In the genomic region with DNA sequence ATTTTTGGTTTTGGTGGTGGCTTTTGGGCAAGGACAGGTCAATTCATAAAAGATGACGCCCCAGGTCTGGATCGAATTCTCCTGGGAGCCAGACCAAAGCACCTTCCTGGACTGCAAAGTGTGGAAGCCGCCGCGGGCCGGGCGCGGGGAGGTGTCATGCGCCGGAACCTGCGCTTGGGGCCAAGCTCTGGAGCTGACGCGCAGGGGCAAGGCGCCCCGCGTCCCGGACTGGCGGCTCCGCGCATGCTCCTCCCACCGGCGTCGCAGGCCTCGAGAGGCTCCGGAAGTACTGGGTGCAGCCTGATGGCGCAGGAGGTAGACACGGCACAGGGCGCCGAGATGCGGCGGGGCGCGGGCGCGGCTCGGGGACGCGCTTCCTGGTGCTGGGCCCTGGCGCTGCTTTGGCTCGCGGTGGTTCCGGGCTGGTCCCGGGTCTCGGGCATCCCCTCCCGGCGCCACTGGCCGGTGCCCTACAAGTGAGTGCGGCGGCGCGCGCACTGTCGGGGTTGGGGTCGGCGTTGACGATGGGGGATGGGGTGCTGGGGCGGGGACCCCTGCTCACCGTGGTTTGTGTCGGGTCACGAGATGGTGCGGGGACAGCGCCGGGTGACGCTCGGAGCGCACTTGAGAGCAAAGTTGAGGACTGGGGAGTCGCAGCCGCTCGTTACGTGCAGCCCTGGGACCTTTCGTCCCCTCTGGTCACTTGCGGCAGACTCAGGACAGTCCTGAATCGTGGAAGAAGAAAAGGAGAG, we compare ENCODE assay signal across 1 cellular context.
A peak's percentile ranks its signal among the peaks of the same experiment; 100 is the strongest.
TF ChIP-seq lines count a peak whose summit lies in the region.

A gene (plus strand): TSS at position 286 of the 752 bp plus-strand sequence. CDS start 18 bp downstream, at position 304.

TF ChIP-seq in HepG2, 621 proteins besides CTCF, POLR2A, EP300 and RAD21 (continued from another document):
- TF ChIP-seq, protein P1, sequence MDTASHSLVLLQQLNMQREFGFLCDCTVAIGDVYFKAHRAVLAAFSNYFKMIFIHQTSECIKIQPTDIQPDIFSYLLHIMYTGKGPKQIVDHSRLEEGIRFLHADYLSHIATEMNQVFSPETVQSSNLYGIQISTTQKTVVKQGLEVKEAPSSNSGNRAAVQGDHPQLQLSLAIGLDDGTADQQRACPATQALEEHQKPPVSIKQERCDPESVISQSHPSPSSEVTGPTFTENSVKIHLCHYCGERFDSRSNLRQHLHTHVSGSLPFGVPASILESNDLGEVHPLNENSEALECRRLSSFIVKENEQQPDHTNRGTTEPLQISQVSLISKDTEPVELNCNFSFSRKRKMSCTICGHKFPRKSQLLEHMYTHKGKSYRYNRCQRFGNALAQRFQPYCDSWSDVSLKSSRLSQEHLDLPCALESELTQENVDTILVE (CRISPR knock-in tag; IDR thresholded peaks at IDR 0.05) = 0 out of 2 replicates have a peak, but pooled peaks have one; percentile 26
- TF ChIP-seq ZNF7 (CRISPR knock-in tag; IDR thresholded peaks at IDR 0.05) (no peak), ASH2L (IDR thresholded peaks at IDR 0.05; ENCODE audit: insufficient read length, low read depth, low read length) (peak; percentile 89), ZFP1 (CRISPR knock-in tag; IDR thresholded peaks at IDR 0.05) (no peak; the same call in 1 of the 2 replicates), POLR2AphosphoS2 (IDR thresholded peaks at IDR 0.05; ENCODE audit: low read depth, low read length) (peak; percentile 56; the same call in 1 of the 2 replicates), EEA1 (CRISPR knock-in tag; IDR thresholded peaks at IDR 0.05; ENCODE audit: borderline replicate concordance) (no peak), THYN1 (CRISPR knock-in tag; IDR thresholded peaks at IDR 0.05; ENCODE audit: borderline replicate concordance, low read depth) (no peak), ZNF484 (CRISPR knock-in tag; IDR thresholded peaks at IDR 0.05; ENCODE audit: borderline replicate concordance, low read depth) (no peak), ZKSCAN8 (CRISPR knock-in tag; IDR thresholded peaks at IDR 0.05; ENCODE audit: borderline replicate concordance) (no peak), ZNF678 (CRISPR knock-in tag; IDR thresholded peaks at IDR 0.05) (no peak), CREB1 (IDR thresholded peaks at IDR 0.05) (peak; percentile 91), CREB1 (CRISPR knock-in tag; IDR thresholded peaks at IDR 0.05) (no peak), ZNF713 (CRISPR knock-in tag; IDR thresholded peaks at IDR 0.05) (no peak), SP2 (CRISPR knock-in tag; IDR thresholded peaks at IDR 0.05) (peak; percentile 50), MTA1 (CRISPR knock-in tag; IDR thresholded peaks at IDR 0.05; ENCODE audit: borderline replicate concordance) (peak; percentile 59; the same call in 1 of the 2 replicates), MAF1 (CRISPR knock-in tag; IDR thresholded peaks at IDR 0.05; ENCODE audit: borderline replicate concordance) (peak; percentile 41; the same call in 1 of the 2 replicates), ZNF232 (CRISPR knock-in tag; IDR thresholded peaks at IDR 0.05; ENCODE audit: borderline replicate concordance) (peak; percentile 80; the same call in 1 of the 2 replicates), ZNF430 (CRISPR knock-in tag; IDR thresholded peaks at IDR 0.05) (peak; percentile 76; the same call in 1 of the 2 replicates), NONO (IDR thresholded peaks at IDR 0.05) (no peak), NONO (CRISPR knock-in tag; conservative IDR thresholded peaks at IDR 0.05) (peak; percentile 85), NR3C1 (CRISPR knock-in tag; IDR thresholded peaks at IDR 0.05) (no peak), DNMT3B (CRISPR knock-in tag; conservative IDR thresholded peaks at IDR 0.05) (0 out of 2 replicates have a peak, but pooled peaks have one; percentile 40), HDAC6 (IDR thresholded peaks at IDR 0.05; ENCODE audit: low read depth, low read length) (no peak), ZNF460 (CRISPR knock-in tag; IDR thresholded peaks at IDR 0.05; ENCODE audit: borderline replicate concordance) (peak; percentile 11; the same call in 1 of the 2 replicates), KLF15 (CRISPR knock-in tag; IDR thresholded peaks at IDR 0.05; ENCODE audit: borderline replicate concordance) (peak; percentile 58; the same call in 1 of the 2 replicates), ZNF30 (CRISPR knock-in tag; IDR thresholded peaks at IDR 0.05) (no peak), CAMTA2 (CRISPR knock-in tag; IDR thresholded peaks at IDR 0.05; ENCODE audit: borderline replicate concordance) (no peak)
- TF ChIP-seq, protein P2, sequence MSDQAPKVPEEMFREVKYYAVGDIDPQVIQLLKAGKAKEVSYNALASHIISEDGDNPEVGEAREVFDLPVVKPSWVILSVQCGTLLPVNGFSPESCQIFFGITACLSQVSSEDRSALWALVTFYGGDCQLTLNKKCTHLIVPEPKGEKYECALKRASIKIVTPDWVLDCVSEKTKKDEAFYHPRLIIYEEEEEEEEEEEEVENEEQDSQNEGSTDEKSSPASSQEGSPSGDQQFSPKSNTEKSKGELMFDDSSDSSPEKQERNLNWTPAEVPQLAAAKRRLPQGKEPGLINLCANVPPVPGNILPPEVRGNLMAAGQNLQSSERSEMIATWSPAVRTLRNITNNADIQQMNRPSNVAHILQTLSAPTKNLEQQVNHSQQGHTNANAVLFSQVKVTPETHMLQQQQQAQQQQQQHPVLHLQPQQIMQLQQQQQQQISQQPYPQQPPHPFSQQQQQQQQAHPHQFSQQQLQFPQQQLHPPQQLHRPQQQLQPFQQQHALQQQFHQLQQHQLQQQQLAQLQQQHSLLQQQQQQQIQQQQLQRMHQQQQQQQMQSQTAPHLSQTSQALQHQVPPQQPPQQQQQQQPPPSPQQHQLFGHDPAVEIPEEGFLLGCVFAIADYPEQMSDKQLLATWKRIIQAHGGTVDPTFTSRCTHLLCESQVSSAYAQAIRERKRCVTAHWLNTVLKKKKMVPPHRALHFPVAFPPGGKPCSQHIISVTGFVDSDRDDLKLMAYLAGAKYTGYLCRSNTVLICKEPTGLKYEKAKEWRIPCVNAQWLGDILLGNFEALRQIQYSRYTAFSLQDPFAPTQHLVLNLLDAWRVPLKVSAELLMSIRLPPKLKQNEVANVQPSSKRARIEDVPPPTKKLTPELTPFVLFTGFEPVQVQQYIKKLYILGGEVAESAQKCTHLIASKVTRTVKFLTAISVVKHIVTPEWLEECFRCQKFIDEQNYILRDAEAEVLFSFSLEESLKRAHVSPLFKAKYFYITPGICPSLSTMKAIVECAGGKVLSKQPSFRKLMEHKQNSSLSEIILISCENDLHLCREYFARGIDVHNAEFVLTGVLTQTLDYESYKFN (CRISPR knock-in tag; conservative IDR thresholded peaks at IDR 0.05) = peak; percentile 58
- TF ChIP-seq, protein P3, sequence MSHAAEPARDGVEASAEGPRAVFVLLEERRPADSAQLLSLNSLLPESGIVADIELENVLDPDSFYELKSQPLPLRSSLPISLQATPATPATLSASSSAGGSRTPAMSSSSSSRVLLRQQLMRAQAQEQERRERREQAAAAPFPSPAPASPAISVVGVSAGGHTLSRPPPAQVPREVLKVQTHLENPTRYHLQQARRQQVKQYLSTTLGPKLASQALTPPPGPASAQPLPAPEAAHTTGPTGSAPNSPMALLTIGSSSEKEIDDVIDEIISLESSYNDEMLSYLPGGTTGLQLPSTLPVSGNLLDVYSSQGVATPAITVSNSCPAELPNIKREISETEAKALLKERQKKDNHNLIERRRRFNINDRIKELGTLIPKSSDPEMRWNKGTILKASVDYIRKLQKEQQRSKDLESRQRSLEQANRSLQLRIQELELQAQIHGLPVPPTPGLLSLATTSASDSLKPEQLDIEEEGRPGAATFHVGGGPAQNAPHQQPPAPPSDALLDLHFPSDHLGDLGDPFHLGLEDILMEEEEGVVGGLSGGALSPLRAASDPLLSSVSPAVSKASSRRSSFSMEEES (CRISPR knock-in tag; IDR thresholded peaks at IDR 0.05) = peak; percentile 46; the same call in 1 of the 2 replicates
- TF ChIP-seq, protein P4, sequence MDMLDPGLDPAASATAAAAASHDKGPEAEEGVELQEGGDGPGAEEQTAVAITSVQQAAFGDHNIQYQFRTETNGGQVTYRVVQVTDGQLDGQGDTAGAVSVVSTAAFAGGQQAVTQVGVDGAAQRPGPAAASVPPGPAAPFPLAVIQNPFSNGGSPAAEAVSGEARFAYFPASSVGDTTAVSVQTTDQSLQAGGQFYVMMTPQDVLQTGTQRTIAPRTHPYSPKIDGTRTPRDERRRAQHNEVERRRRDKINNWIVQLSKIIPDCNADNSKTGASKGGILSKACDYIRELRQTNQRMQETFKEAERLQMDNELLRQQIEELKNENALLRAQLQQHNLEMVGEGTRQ (IDR thresholded peaks at IDR 0.05; ENCODE audit: low read depth, low read length) = no peak
- TF ChIP-seq, protein P4 (CRISPR knock-in tag; IDR thresholded peaks at IDR 0.05; ENCODE audit: borderline replicate concordance) = no peak
- TF ChIP-seq, protein P5, sequence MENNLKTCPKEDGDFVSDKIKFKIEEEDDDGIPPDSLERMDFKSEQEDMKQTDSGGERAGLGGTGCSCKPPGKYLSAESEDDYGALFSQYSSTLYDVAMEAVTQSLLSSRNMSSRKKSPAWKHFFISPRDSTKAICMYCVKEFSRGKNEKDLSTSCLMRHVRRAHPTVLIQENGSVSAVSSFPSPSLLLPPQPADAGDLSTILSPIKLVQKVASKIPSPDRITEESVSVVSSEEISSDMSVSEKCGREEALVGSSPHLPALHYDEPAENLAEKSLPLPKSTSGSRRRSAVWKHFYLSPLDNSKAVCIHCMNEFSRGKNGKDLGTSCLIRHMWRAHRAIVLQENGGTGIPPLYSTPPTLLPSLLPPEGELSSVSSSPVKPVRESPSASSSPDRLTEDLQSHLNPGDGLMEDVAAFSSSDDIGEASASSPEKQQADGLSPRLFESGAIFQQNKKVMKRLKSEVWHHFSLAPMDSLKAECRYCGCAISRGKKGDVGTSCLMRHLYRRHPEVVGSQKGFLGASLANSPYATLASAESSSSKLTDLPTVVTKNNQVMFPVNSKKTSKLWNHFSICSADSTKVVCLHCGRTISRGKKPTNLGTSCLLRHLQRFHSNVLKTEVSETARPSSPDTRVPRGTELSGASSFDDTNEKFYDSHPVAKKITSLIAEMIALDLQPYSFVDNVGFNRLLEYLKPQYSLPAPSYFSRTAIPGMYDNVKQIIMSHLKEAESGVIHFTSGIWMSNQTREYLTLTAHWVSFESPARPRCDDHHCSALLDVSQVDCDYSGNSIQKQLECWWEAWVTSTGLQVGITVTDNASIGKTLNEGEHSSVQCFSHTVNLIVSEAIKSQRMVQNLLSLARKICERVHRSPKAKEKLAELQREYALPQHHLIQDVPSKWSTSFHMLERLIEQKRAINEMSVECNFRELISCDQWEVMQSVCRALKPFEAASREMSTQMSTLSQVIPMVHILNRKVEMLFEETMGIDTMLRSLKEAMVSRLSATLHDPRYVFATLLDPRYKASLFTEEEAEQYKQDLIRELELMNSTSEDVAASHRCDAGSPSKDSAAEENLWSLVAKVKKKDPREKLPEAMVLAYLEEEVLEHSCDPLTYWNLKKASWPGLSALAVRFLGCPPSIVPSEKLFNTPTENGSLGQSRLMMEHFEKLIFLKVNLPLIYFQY (CRISPR knock-in tag; IDR thresholded peaks at IDR 0.05; ENCODE audit: borderline replicate concordance) = no peak; the same call in none of the 2 replicates
- TF ChIP-seq, protein P6, sequence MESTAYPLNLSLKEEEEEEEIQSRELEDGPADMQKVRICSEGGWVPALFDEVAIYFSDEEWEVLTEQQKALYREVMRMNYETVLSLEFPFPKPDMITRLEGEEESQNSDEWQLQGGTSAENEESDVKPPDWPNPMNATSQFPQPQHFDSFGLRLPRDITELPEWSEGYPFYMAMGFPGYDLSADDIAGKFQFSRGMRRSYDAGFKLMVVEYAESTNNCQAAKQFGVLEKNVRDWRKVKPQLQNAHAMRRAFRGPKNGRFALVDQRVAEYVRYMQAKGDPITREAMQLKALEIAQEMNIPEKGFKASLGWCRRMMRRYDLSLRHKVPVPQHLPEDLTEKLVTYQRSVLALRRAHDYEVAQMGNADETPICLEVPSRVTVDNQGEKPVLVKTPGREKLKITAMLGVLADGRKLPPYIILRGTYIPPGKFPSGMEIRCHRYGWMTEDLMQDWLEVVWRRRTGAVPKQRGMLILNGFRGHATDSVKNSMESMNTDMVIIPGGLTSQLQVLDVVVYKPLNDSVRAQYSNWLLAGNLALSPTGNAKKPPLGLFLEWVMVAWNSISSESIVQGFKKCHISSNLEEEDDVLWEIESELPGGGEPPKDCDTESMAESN (CRISPR knock-in tag; conservative IDR thresholded peaks at IDR 0.05) = peak; percentile 79; the same call in 1 of the 2 replicates
